16 cellular contexts compared by ENCODE assay signal in genomic region chr6:6766230-6766905, GRCh38.
"Had no signal": no experiment of that assay in that cellular context is flagged by ENCODE, and none has a peak within 500 bp of the region (broad histone marks: within the 10 kb centered on the region; RNA-seq: fewer than 3 reads in every experiment).

No MANE protein-coding gene starts in this region.

- ATAC-seq: activated T-helper 17 cell treated with anti-CD3 and anti-CD28 coated beads, Interleukin-2, amount 50 U/mL, for 72 hours; stimulated activated effector memory CD8-positive, alpha-beta T cell treated with anti-CD3 and anti-CD28 coated beads, Interleukin-12 subunit alpha, Interleukin-12 subunit beta, amount 100 ng/mL, for 72 hours; T-cell had no signal

- H3K27ac Mint-ChIP-seq: activated naive CD4-positive, alpha-beta T cell treated with anti-CD3 and anti-CD28 coated beads, Interleukin-2, amount 10 ng/mL, durations not matched to agents 7 days and 5 days; activated T-helper 17 cell treated with anti-CD3 and anti-CD28 coated beads, Interleukin-2, amount 50 U/mL, for 72 hours; memory B cell; stimulated activated effector memory CD8-positive, alpha-beta T cell treated with anti-CD3 and anti-CD28 coated beads, Interleukin-12 subunit alpha, Interleukin-12 subunit beta, amount 100 ng/mL, for 72 hours; T-cell had no signal

- H3K4me3 Mint-ChIP-seq: activated naive CD4-positive, alpha-beta T cell treated with anti-CD3 and anti-CD28 coated beads, Interleukin-2, amount 10 ng/mL, durations not matched to agents 7 days and 5 days; activated T-helper 17 cell treated with anti-CD3 and anti-CD28 coated beads, Interleukin-2, amount 50 U/mL, for 72 hours; memory B cell; nephron; stimulated activated effector memory CD8-positive, alpha-beta T cell treated with anti-CD3 and anti-CD28 coated beads, Interleukin-12 subunit alpha, Interleukin-12 subunit beta, amount 100 ng/mL, for 72 hours; T-cell had no signal

- H3K4me1 ChIP-seq: ascending aorta, prostate gland, sigmoid colon had no signal

- DNase-seq: activated CD4-positive, alpha-beta T cell treated with anti-CD3 and anti-CD28 coated beads for 1 hour; activated CD4-positive, alpha-beta T cell treated with anti-CD3 and anti-CD28 coated beads, Interleukin-2, amount 50 U/mL, for 48 hours; activated naive CD4-positive, alpha-beta T cell treated with anti-CD3 and anti-CD28 coated beads, Interleukin-2, amount 10 ng/mL, durations not matched to agents 7 days and 5 days; nucleus accumbens; sigmoid colon; stimulated activated CD4-positive, alpha-beta T cell treated with anti-CD3 and anti-CD28 coated beads, Interleukin-2, amount 100 ng/mL, for 24 hours; T-cell had no signal

- H3K27ac ChIP-seq: ascending aorta, epithelial cell of prostate, prostate gland, sigmoid colon, thoracic aorta, VCaP had no signal

- H3K9me3 ChIP-seq: ascending aorta, prostate gland, sigmoid colon, thoracic aorta had no signal

- H3K9me3 Mint-ChIP-seq: activated naive CD4-positive, alpha-beta T cell treated with anti-CD3 and anti-CD28 coated beads, Interleukin-2, amount 10 ng/mL, durations not matched to agents 7 days and 5 days; activated T-helper 17 cell treated with anti-CD3 and anti-CD28 coated beads, Interleukin-2, amount 50 U/mL, for 72 hours; memory B cell; nephron; stimulated activated effector memory CD8-positive, alpha-beta T cell treated with anti-CD3 and anti-CD28 coated beads, Interleukin-12 subunit alpha, Interleukin-12 subunit beta, amount 100 ng/mL, for 72 hours; T-cell had no signal

- H3K36me3 Mint-ChIP-seq: activated naive CD4-positive, alpha-beta T cell treated with anti-CD3 and anti-CD28 coated beads, Interleukin-2, amount 10 ng/mL, durations not matched to agents 7 days and 5 days; memory B cell; stimulated activated effector memory CD8-positive, alpha-beta T cell treated with anti-CD3 and anti-CD28 coated beads, Interleukin-12 subunit alpha, Interleukin-12 subunit beta, amount 100 ng/mL, for 72 hours; T-cell had no signal

- H3K36me3 ChIP-seq: ascending aorta, prostate gland, sigmoid colon, thoracic aorta had no signal

- H3K27me3 ChIP-seq: ascending aorta, sigmoid colon had no signal

- H3K4me1 Mint-ChIP-seq: activated naive CD4-positive, alpha-beta T cell treated with anti-CD3 and anti-CD28 coated beads, Interleukin-2, amount 10 ng/mL, durations not matched to agents 7 days and 5 days; activated T-helper 17 cell treated with anti-CD3 and anti-CD28 coated beads, Interleukin-2, amount 50 U/mL, for 72 hours; stimulated activated effector memory CD8-positive, alpha-beta T cell treated with anti-CD3 and anti-CD28 coated beads, Interleukin-12 subunit alpha, Interleukin-12 subunit beta, amount 100 ng/mL, for 72 hours; T-cell had no signal

- H3K4me3 ChIP-seq: ascending aorta, prostate gland, sigmoid colon, thoracic aorta had no signal
